In genomic region chr21:46619846-46620245, GRCh38 we compare ENCODE assay signal across 27 cellular contexts. TPM values are rescaled to one million over a fixed set of nuclear protein-coding genes. Genes with fewer than 3 reads are reported as not detected.
A peak's percentile ranks its signal among the peaks of the same experiment; 100 is the strongest.
DNase-seq lines count a peak whose midpoint lies in the region; ATAC-seq and TF ChIP-seq lines count a peak whose summit lies in the region.
"Had no signal": no experiment of that assay in that cellular context is flagged by ENCODE, and none has a peak within 500 bp of the region (broad histone marks: within the 10 kb centered on the region; RNA-seq: fewer than 3 reads in every experiment).

No MANE protein-coding gene starts in this region.

- TF ChIP-seq CTCF in tibial nerve (IDR thresholded peaks at IDR 0.05) = no peak

- H3K4ac ChIP-seq in mesenchymal stem cell (ENCODE audit: low read depth in 1 of 2, low read length in 2 of 2) = no peak overlapping the region

- H3K9me3 Mint-ChIP-seq in activated naive CD4-positive, alpha-beta T cell treated with anti-CD3 and anti-CD28 coated beads, Interleukin-2, amount 50 U/mL, for 24 hours = no peaks in the 10 kb centered on the region
- H3K9me3 Mint-ChIP-seq in activated naive CD4-positive, alpha-beta T cell treated with anti-CD3 and anti-CD28 coated beads for 36 hours = no peaks in the 10 kb centered on the region
- H3K9me3 Mint-ChIP-seq in activated CD4-positive, alpha-beta memory T cell treated with anti-CD3 and anti-CD28 coated beads for 36 hours = no peaks in the 10 kb centered on the region

- H3K23ac ChIP-seq in mesenchymal stem cell (ENCODE audit: low read length in 2 of 2) = no peak overlapping the region

- H2BK120ac ChIP-seq in mesenchymal stem cell (ENCODE audit: low read depth, low read length) = no peak overlapping the region

- no peak overlapping the region for H2BK15ac ChIP-seq in mesenchymal stem cell (ENCODE audit: low read depth, poor library complexity, severe bottlenecking)

- H3K36me3 ChIP-seq in mesenchymal stem cell (ENCODE audit: control insufficient read depth in 1 of 2, insufficient read depth in 2 of 2, low read depth in 1 of 2, low read length in 2 of 2) = no peaks in the 10 kb centered on the region
- H3K36me3 ChIP-seq in tibial nerve = no peaks in the 10 kb centered on the region
- H3K36me3 ChIP-seq: prostate gland, sigmoid colon had no signal

- H3K9ac ChIP-seq in mesenchymal stem cell (ENCODE audit: low read length) = no peak overlapping the region

- H2BK5ac ChIP-seq in mesenchymal stem cell (ENCODE audit: low read depth, low read length, poor library complexity, severe bottlenecking) = no peak overlapping the region

- no peak overlapping the region for H3K18ac ChIP-seq in mesenchymal stem cell (ENCODE audit: low read depth in 1 of 2, low read length in 2 of 2)

- CTCF ChIA-PET in activated naive CD4-positive, alpha-beta T cell treated with anti-CD3 and anti-CD28 coated beads for 36 hours (lab: Charles Lee) = interaction anchor here (1.6 kb wide), 1 partner anchor 18 kb away, joined by 3 read pairs; no protein-coding TSS in a partner anchor
- CTCF ChIA-PET in activated CD4-positive, alpha-beta memory T cell treated with anti-CD3 and anti-CD28 coated beads for 36 hours (lab: Charles Lee) = no interaction called here

- H3K9me3 ChIP-seq in mesenchymal stem cell (ENCODE audit: control insufficient read depth, low read length) = peaks cover 17% of the 10 kb centered on the region
- H3K9me3 ChIP-seq in tibial nerve = no peaks in the 10 kb centered on the region
- H3K9me3 ChIP-seq: prostate gland, sigmoid colon had no signal

- H3K4me1 Mint-ChIP-seq in activated naive CD4-positive, alpha-beta T cell treated with anti-CD3 and anti-CD28 coated beads, Interleukin-2, amount 50 U/mL, for 24 hours = peaks cover 52% of the 10 kb centered on the region
- H3K4me1 Mint-ChIP-seq in activated naive CD4-positive, alpha-beta T cell treated with anti-CD3 and anti-CD28 coated beads for 36 hours (ENCODE audit: low read depth) = peaks cover 43% of the 10 kb centered on the region
- H3K4me1 Mint-ChIP-seq in activated CD4-positive, alpha-beta memory T cell treated with anti-CD3 and anti-CD28 coated beads for 36 hours (ENCODE audit: low read depth) = peaks cover 24% of the 10 kb centered on the region

- ATAC-seq in GM21447 (IDR thresholded peaks at IDR 0.05; ENCODE audit: unreplicated experiment) = no peak
- ATAC-seq: GM12878 had no signal

- no peak for DNase-seq in activated naive CD4-positive, alpha-beta T cell treated with anti-CD3 and anti-CD28 coated beads for 36 hours
- DNase-seq in caudate nucleus (lab: John Stamatoyannopoulos, UW) = no peak
- no peak for DNase-seq in mesenchymal stem cell
- no peak for DNase-seq in tibial nerve (ENCODE audit: low spot score in 2 of 2)
- no peak for DNase-seq in activated CD4-positive, alpha-beta memory T cell treated with anti-CD3 and anti-CD28 coated beads for 36 hours
- no peak for DNase-seq in NCI-H1930 (lab: John Stamatoyannopoulos, UW)
- DNase-seq: activated CD4-positive, alpha-beta T cell treated with anti-CD3 and anti-CD28 coated beads for 1 hour; activated CD8-positive, alpha-beta memory T cell treated with anti-CD3 and anti-CD28 coated beads for 24 hours; activated naive CD4-positive, alpha-beta T cell; activated T-cell treated with anti-CD3 and anti-CD28 coated beads, Interleukin-2, amount 50 U/mL, for 1 hour; anterior cingulate cortex; DMS53; glutamatergic neuron; HCEC 1CT; mammary epithelial cell; NCI-H1417 treated with DMSO at 0.1 percent for 48 hours; NCI-H2171 treated with DMSO at 0.1 percent for 48 hours; NCI-H526 treated with DMSO at 0.1 percent for 48 hours; sigmoid colon; T-helper 1 cell had no signal

- no peak overlapping the region for H3K4me3 ChIP-seq in mesenchymal stem cell (ENCODE audit: insufficient read depth in 1 of 2, low read depth in 1 of 2, low read length in 2 of 2)
- H3K4me3 ChIP-seq in tibial nerve = no peak overlapping the region
- H3K4me3 ChIP-seq: GM12878, prostate gland, sigmoid colon had no signal

- no peak overlapping the region for H3K4me2 ChIP-seq in mesenchymal stem cell (ENCODE audit: low read length, poor library complexity, severe bottlenecking)

- H3K79me1 ChIP-seq in mesenchymal stem cell (replicated peaks; ENCODE audit: low read length, poor library complexity, severe bottlenecking) = no peaks in the 10 kb centered on the region

- no peak for TF ChIP-seq EP300 in tibial nerve (IDR thresholded peaks at IDR 0.05)

- H3K27me3 ChIP-seq in mesenchymal stem cell (ENCODE audit: control insufficient read depth in 1 of 2, insufficient read depth in 1 of 2, low read length in 2 of 2) (peaks cover 0 to 3% of the 10 kb centered on the region in 2 experiments), tibial nerve (no peaks in the 10 kb centered on the region)

- 78% methylated on average over 2 of the region's 2 CpGs for WGBS in mesenchymal stem cell
- whole genome bisulfite sequencing in tibial nerve, 2 donors = 63 to 74% methylated on average over 2 of the region's 2 CpGs

- no peak overlapping the region for H4K91ac ChIP-seq in mesenchymal stem cell (ENCODE audit: low read length)

- H2AK5ac ChIP-seq in mesenchymal stem cell (ENCODE audit: low read length, severe bottlenecking) = no peak overlapping the region

- H4K8ac ChIP-seq in mesenchymal stem cell (ENCODE audit: low read length) = no peak overlapping the region

- no peak overlapping the region for H2BK12ac ChIP-seq in mesenchymal stem cell (ENCODE audit: low read length in 2 of 2)

- TF ChIP-seq POLR2A in tibial nerve (IDR thresholded peaks at IDR 0.05) = no peak

- intact Hi-C loops in activated naive CD4-positive, alpha-beta T cell treated with anti-CD3 and anti-CD28 coated beads for 36 hours (cut with micrococcal nuclease) = no loop called here
- intact Hi-C loops in activated CD4-positive, alpha-beta memory T cell treated with anti-CD3 and anti-CD28 coated beads for 36 hours (cut with micrococcal nuclease) = loop anchor here (2.0 kb wide), 1 partner anchor 15 kb away; the partner anchor contains the start of gene PRMT2

- H3K27ac ChIP-seq in caudate nucleus (ENCODE audit: low read depth, low read length) (peak overlapping the region; percentile 95), mesenchymal stem cell (ENCODE audit: low read length, poor library complexity, severe bottlenecking) (peak overlapping the region; percentile 21), tibial nerve (peak overlapping the region; percentile 33 to 94 (median 68))
- H3K27ac ChIP-seq: prostate gland had no signal

- POLR2A ChIA-PET in activated CD4-positive, alpha-beta memory T cell treated with anti-CD3 and anti-CD28 coated beads for 36 hours (lab: Charles Lee) = no interaction called here

- H3K4me1 ChIP-seq in mesenchymal stem cell (ENCODE audit: control insufficient read depth, insufficient read depth, low read depth, low read length) = peaks cover 8% of the 10 kb centered on the region
- H3K4me1 ChIP-seq in tibial nerve = peaks cover 0 to 58% (median 25%) of the 10 kb centered on the region in 4 donors
- H3K4me1 ChIP-seq: prostate gland had no signal

- H3K27ac Mint-ChIP-seq in activated naive CD4-positive, alpha-beta T cell treated with anti-CD3 and anti-CD28 coated beads, Interleukin-2, amount 50 U/mL, for 24 hours = peak overlapping the region; percentile 18
- H3K27ac Mint-ChIP-seq in activated naive CD4-positive, alpha-beta T cell treated with anti-CD3 and anti-CD28 coated beads for 36 hours = no peak overlapping the region
- no peak overlapping the region for H3K27ac Mint-ChIP-seq in activated CD4-positive, alpha-beta memory T cell treated with anti-CD3 and anti-CD28 coated beads for 36 hours

- no peaks in the 10 kb centered on the region for H3K27me3 Mint-ChIP-seq in activated naive CD4-positive, alpha-beta T cell treated with anti-CD3 and anti-CD28 coated beads, Interleukin-2, amount 50 U/mL, for 24 hours
- no peaks in the 10 kb centered on the region for H3K27me3 Mint-ChIP-seq in activated naive CD4-positive, alpha-beta T cell treated with anti-CD3 and anti-CD28 coated beads for 36 hours (ENCODE audit: low read depth)
- H3K27me3 Mint-ChIP-seq in activated CD4-positive, alpha-beta memory T cell treated with anti-CD3 and anti-CD28 coated beads for 36 hours = peaks cover 2% of the 10 kb centered on the region

- H2AFZ ChIP-seq in mesenchymal stem cell (ENCODE audit: low read depth, low read length) = no peak overlapping the region

- H3K14ac ChIP-seq in mesenchymal stem cell (ENCODE audit: low read length in 2 of 2) = no peak overlapping the region

- H3K4me3 Mint-ChIP-seq in activated naive CD4-positive, alpha-beta T cell treated with anti-CD3 and anti-CD28 coated beads, Interleukin-2, amount 50 U/mL, for 24 hours = no peak overlapping the region
- H3K4me3 Mint-ChIP-seq in activated naive CD4-positive, alpha-beta T cell treated with anti-CD3 and anti-CD28 coated beads for 36 hours = no peak overlapping the region
- H3K4me3 Mint-ChIP-seq in activated CD4-positive, alpha-beta memory T cell treated with anti-CD3 and anti-CD28 coated beads for 36 hours = no peak overlapping the region

- no peaks in the 10 kb centered on the region for H3K36me3 Mint-ChIP-seq in activated naive CD4-positive, alpha-beta T cell treated with anti-CD3 and anti-CD28 coated beads, Interleukin-2, amount 50 U/mL, for 24 hours
- no peaks in the 10 kb centered on the region for H3K36me3 Mint-ChIP-seq in activated naive CD4-positive, alpha-beta T cell treated with anti-CD3 and anti-CD28 coated beads for 36 hours (ENCODE audit: low read depth)
- no peaks in the 10 kb centered on the region for H3K36me3 Mint-ChIP-seq in activated CD4-positive, alpha-beta memory T cell treated with anti-CD3 and anti-CD28 coated beads for 36 hours

RNA-seq across cellular contexts. Expression of gene S100B, which starts 15.0 kb away (rescaled TPM):
- under 1 TPM in 1 of 2 experiments, not detected in 1; 0.24 TPM for total RNA-seq in activated naive CD4-positive, alpha-beta T cell treated with anti-CD3 and anti-CD28 coated beads for 36 hours
- not detected for polyA plus RNA-seq in mesenchymal stem cell (2013, experiment 1 of 2)
- polyA plus RNA-seq in mesenchymal stem cell (2013, experiment 2 of 2) = not detected
- 1,000 to 10,000 TPM in 1 of 4 donors, 100 to 1,000 TPM in 3; 260 to 1,153 (median 828) TPM for total RNA-seq in tibial nerve
- total RNA-seq in activated CD4-positive, alpha-beta memory T cell treated with anti-CD3 and anti-CD28 coated beads for 36 hours = not detected
- total RNA-seq: A172, dermis microvascular lymphatic vessel endothelial cell, endothelial cell of umbilical vein had no signal
- polyA plus RNA-seq: endothelial cell of umbilical vein had no signal

RNA-seq across cellular contexts. Expression of gene PRMT2, which starts 15.6 kb away (rescaled TPM):
- total RNA-seq in activated naive CD4-positive, alpha-beta T cell treated with anti-CD3 and anti-CD28 coated beads for 36 hours = 10 to 100 TPM; 78.5 to 81.1 TPM
- 52.5 TPM for polyA plus RNA-seq in mesenchymal stem cell (2013, experiment 1 of 2)
- polyA plus RNA-seq in mesenchymal stem cell (2013, experiment 2 of 2) = 50.4 TPM
- 100 to 1,000 TPM; 104 to 132 (median 115) TPM for total RNA-seq in tibial nerve
- total RNA-seq in activated CD4-positive, alpha-beta memory T cell treated with anti-CD3 and anti-CD28 coated beads for 36 hours = 10 to 100 TPM; 85.4 to 90.7 TPM

Comparison
In these comparisons a context has a peak if more than half of its experiments do, and no peak if none do; other contexts are left out.
1. H3K27ac ChIP-seq: peak in every context shown above with its lines; median percentile 95 in caudate nucleus; 68 in tibial nerve; 21 in mesenchymal stem cell.
2. RNA of gene S100B, which starts 15.0 kb away (total RNA-seq): 260 to 1,153 TPM in tibial nerve; 0.24 TPM in activated naive CD4-positive, alpha-beta T cell treated with anti-CD3 and anti-CD28 coated beads for 36 hours and not detected in activated CD4-positive, alpha-beta memory T cell treated with anti-CD3 and anti-CD28 coated beads for 36 hours; every median in the first group is over 100 times any median in the second.